In the genomic region with DNA sequence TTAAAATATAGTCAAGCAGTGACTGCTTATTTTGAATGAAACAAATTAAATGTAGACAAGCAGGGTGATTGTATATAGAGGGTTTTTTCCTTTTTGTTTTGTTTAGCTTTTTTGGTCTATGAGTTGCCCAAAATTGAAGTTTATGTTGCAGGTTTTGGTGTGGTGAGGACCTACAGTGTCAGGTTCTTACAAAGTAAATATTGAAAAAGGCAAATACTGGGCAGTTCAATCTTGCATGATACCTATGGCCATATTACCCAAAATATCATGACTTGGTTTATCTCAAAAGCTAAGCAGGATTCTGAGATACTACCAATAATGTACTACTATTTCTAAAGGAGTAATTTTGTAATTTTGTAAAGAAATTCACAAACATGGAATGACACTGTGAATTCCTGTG, we compare ENCODE assay signal across 8 cellular contexts. TPM values are rescaled to one million over a fixed set of nuclear protein-coding genes. Genes with fewer than 3 reads are reported as not detected.
A peak's percentile ranks its signal among the peaks of the same experiment; 100 is the strongest.
DNase-seq lines count a peak whose midpoint lies in the region; ATAC-seq and TF ChIP-seq lines count a peak whose summit lies in the region.

No MANE protein-coding gene starts in this region.

- no peak for TF ChIP-seq CTCF in CD4-positive, alpha-beta T cell (IDR thresholded peaks at IDR 0.05)
- TF ChIP-seq CTCF in endodermal cell (conservative IDR thresholded peaks at IDR 0.05) = no peak
- TF ChIP-seq CTCF in osteoblast (IDR thresholded peaks at IDR 0.05; ENCODE audit: extremely low read depth, low read depth, low read length) = no peak

- H2AFZ ChIP-seq in osteoblast (ENCODE audit: low read length) = no peak overlapping the region

- no peak overlapping the region for H3K27ac ChIP-seq in CD4-positive, alpha-beta T cell (ENCODE audit: low read depth, low read length)
- H3K27ac ChIP-seq in endodermal cell (ENCODE audit: low read depth, low read length) (no peak overlapping the region), osteoblast (ENCODE audit: low read depth, low read length) (peak overlapping the region; percentile 97)

- H3K4me3 Mint-ChIP-seq in CD4-positive, alpha-beta T cell = peak overlapping the region; percentile 12
- H3K4me3 Mint-ChIP-seq in endodermal cell = no peak overlapping the region

- H3K36me3 ChIP-seq in endodermal cell (ENCODE audit: control insufficient read depth, insufficient read depth, low read length) = no peaks in the 10 kb centered on the region
- peaks cover 7% of the 10 kb centered on the region for H3K36me3 ChIP-seq in osteoblast (ENCODE audit: insufficient read depth, low read length)

- no peaks in the 10 kb centered on the region for H3K9me3 ChIP-seq in CD4-positive, alpha-beta T cell (ENCODE audit: control insufficient read depth, low read length)
- H3K9me3 ChIP-seq in endodermal cell (ENCODE audit: control insufficient read depth, low read length) = no peaks in the 10 kb centered on the region
- no peaks in the 10 kb centered on the region for H3K9me3 ChIP-seq in osteoblast (ENCODE audit: low read depth, low read length)

- H3K4me1 Mint-ChIP-seq in CD4-positive, alpha-beta T cell (ENCODE audit: low read depth) = peaks cover 61% of the 10 kb centered on the region
- H3K4me1 Mint-ChIP-seq in endodermal cell = peaks cover 11% of the 10 kb centered on the region

- H3K36me3 Mint-ChIP-seq in CD4-positive, alpha-beta T cell (ENCODE audit: low read depth) = peaks cover 8% of the 10 kb centered on the region
- no peaks in the 10 kb centered on the region for H3K36me3 Mint-ChIP-seq in endodermal cell (ENCODE audit: low read depth)

- no peak for DNase-seq in CD4-positive, alpha-beta T cell
- DNase-seq in NAMALWA (ENCODE audit: low spot score) = peak; percentile 22
- no peak for DNase-seq in endodermal cell
- no peak for DNase-seq in osteoblast (ENCODE audit: insufficient read length, low spot score, missing footprints)
- no peak for DNase-seq in H4 (ENCODE audit: low spot score)
- no peak for DNase-seq in NCI-H1694 treated with DMSO at 0.1 percent for 48 hours (lab: John Stamatoyannopoulos, UW)

- no peaks in the 10 kb centered on the region for H3K27me3 ChIP-seq in CD4-positive, alpha-beta T cell (ENCODE audit: control insufficient read depth, insufficient read depth, low read length)
- H3K27me3 ChIP-seq in endodermal cell (ENCODE audit: control insufficient read depth, insufficient read depth, low read length, poor library complexity, severe bottlenecking) = no peaks in the 10 kb centered on the region
- H3K27me3 ChIP-seq in osteoblast (ENCODE audit: insufficient read depth, low read length) = no peaks in the 10 kb centered on the region

- peaks cover 6% of the 10 kb centered on the region for H3K4me1 ChIP-seq in endodermal cell (ENCODE audit: control insufficient read depth, insufficient read depth, low read length)
- H3K4me1 ChIP-seq in osteoblast (ENCODE audit: insufficient read depth, low read length) = peaks cover 25% of the 10 kb centered on the region

- no peaks in the 10 kb centered on the region for H3K27me3 Mint-ChIP-seq in CD4-positive, alpha-beta T cell
- no peaks in the 10 kb centered on the region for H3K27me3 Mint-ChIP-seq in endodermal cell (ENCODE audit: insufficient read depth)

- peak overlapping the region; percentile 39 for H3K9ac ChIP-seq in endodermal cell (ENCODE audit: extremely low read depth, low read length, poor library complexity, severe bottlenecking)

- H3K79me2 ChIP-seq in osteoblast (ENCODE audit: insufficient read depth, low read length) = peaks cover 71% of the 10 kb centered on the region

- H3K9me3 Mint-ChIP-seq in CD4-positive, alpha-beta T cell = no peaks in the 10 kb centered on the region
- no peaks in the 10 kb centered on the region for H3K9me3 Mint-ChIP-seq in endodermal cell

- ATAC-seq in CD4-positive, alpha-beta T cell (ENCODE audit: poor library complexity) = no peak
- ATAC-seq in GM18520 (IDR thresholded peaks at IDR 0.05; ENCODE audit: unreplicated experiment) (no peak), GM21737 (IDR thresholded peaks at IDR 0.05; ENCODE audit: unreplicated experiment) (no peak)

- CTCF ChIA-PET in CD4-positive, alpha-beta T cell (lab: Charles Lee) = interaction anchor here (0.9 to 1.1 kb wide), 2 partner anchors 11 to 31 kb away, joined by 3 read pairs; no protein-coding TSS in a partner anchor

- POLR2A ChIA-PET in CD4-positive, alpha-beta T cell (lab: Charles Lee) = interaction anchor here (0.8 to 9.3 kb wide), 4 partner anchors 12 to 107 kb away, joined by 3 to 419 read pairs (median 18); a partner anchor contains a TSS

- peaks cover 39% of the 10 kb centered on the region for H4K20me1 ChIP-seq in osteoblast (ENCODE audit: insufficient read depth, low read length)

- peak overlapping the region; percentile 98 for H3K27ac Mint-ChIP-seq in CD4-positive, alpha-beta T cell
- no peak overlapping the region for H3K27ac Mint-ChIP-seq in endodermal cell

- peak overlapping the region; percentile 95 for H3K4me2 ChIP-seq in osteoblast (ENCODE audit: insufficient read depth, low read length)

- H3K4me3 ChIP-seq in endodermal cell (ENCODE audit: low read length) (peak overlapping the region; percentile 85), osteoblast (ENCODE audit: insufficient read depth, low read length) (peak overlapping the region; percentile 86)

- intact Hi-C loops in CD4-positive, alpha-beta T cell (cut with DNase I, micrococcal nuclease) = loop anchor here in 1 of 2 experiments (5.0 to 10.0 kb wide), 4 partner anchors 39 to 1932 kb away; a partner anchor contains a TSS

RNA-seq across cellular contexts. Expression of a gene that starts 1.8 kb away (rescaled TPM):
- total RNA-seq in CD4-positive, alpha-beta T cell = 10 to 100 TPM; 19.2 to 22.7 TPM
- total RNA-seq in endodermal cell = 10 to 100 TPM; 16.4 to 38.4 TPM
- polyA plus RNA-seq in endodermal cell (2013, experiment 1 of 2) = 18.4 TPM
- 21.3 TPM for polyA plus RNA-seq in endodermal cell (2013, experiment 2 of 2)
- 36.5 and 46.7 TPM in 2 replicates for total RNA-seq in osteoblast
- total RNA-seq in H4 (2014; rRNA removed; shearing (Covaris generic)) = 18.3 and 23.8 TPM in 2 replicates

RNA-seq across cellular contexts. Expression of a gene that starts 27.6 kb away (rescaled TPM):
- 100 to 1,000 TPM; 196 to 202 TPM for total RNA-seq in CD4-positive, alpha-beta T cell
- total RNA-seq in endodermal cell (100 to 1,000 TPM; 220 to 242 TPM), osteoblast (86.9 and 91.6 TPM in 2 replicates)
- polyA plus RNA-seq in endodermal cell (2013, experiment 1 of 2) = 247 TPM
- 226 TPM for polyA plus RNA-seq in endodermal cell (2013, experiment 2 of 2)
- 88.2 and 98.9 TPM in 2 replicates for total RNA-seq in H4 (2014; rRNA removed; shearing (Covaris generic))

RNA-seq across cellular contexts. Expression of a gene that starts 39.3 kb away (rescaled TPM):
- total RNA-seq in CD4-positive, alpha-beta T cell = not detected
- total RNA-seq in endodermal cell (1 to 10 TPM in 1 of 2 donors, under 1 TPM in 1; 0.79 to 2.1 TPM), osteoblast (0.29 and 0.36 TPM in 2 replicates)
- polyA plus RNA-seq in endodermal cell (2013, experiment 1 of 2) = 0.14 TPM
- not detected for polyA plus RNA-seq in endodermal cell (2013, experiment 2 of 2)
- total RNA-seq in H4 (2014; rRNA removed; shearing (Covaris generic)) = 0.02 TPM in 1 of 2 replicates, not detected in the other
